ENCODE assay signal across 20 cellular contexts in the genomic region with DNA sequence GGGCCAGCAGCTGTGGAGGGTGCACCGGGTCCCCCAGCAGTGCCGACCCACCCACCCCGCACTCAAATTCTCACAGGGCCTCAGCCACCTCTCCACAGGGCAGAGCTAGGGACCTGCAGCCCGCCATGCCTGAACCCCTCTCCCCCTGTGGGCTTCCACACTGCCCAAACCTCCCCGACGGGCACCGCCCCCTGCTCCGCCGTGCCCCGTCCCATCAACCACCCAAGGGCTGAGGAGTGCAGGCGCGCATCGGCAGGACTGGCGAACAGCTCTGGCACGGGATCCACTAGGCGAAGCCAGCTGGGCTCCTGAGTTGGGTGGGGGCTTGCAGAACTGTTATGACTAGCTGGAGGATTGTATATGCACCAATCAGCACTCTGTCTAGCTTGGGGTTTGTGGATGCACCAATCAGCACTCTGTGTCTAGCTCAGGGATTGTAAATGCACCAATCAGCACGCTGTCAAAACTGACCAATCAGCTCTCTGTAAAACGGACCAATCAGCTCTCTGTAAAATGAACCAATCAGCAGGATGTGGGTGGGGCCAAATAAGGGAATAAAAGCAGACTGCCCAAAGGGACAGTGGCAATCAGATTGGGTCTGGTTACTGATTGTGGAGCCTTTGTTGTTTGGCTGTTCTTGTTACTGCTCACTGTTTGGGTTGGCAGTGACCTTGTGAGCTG.
"Had no signal": no experiment of that assay in that cellular context is flagged by ENCODE, and none has a peak within 500 bp of the region (broad histone marks: within the 10 kb centered on the region; RNA-seq: fewer than 3 reads in every experiment).

No MANE protein-coding gene starts in this region.

- H3K4me3 ChIP-seq: dorsolateral prefrontal cortex, hepatocyte, lung, prostate gland, right lobe of liver, thoracic aorta had no signal

- H3K4me1 Mint-ChIP-seq: nephron had no signal

- H3K4me1 ChIP-seq: parathyroid adenoma, prostate gland, right lobe of liver had no signal

- H3K9ac ChIP-seq: parathyroid adenoma had no signal

- H3K4me3 Mint-ChIP-seq: nephron; stimulated activated naive B cell treated with anti-CD40 and anti-IgM and Interleukin-4, amounts not matched to agents 10 μg/mL and 1 μg/mL and 100 μg/mL, for 72 hours; stimulated activated naive CD8-positive, alpha-beta T cell treated with anti-CD3 and anti-CD28 coated beads, Interleukin-15, amount 100 ng/mL, for 72 hours had no signal

- H3K27ac Mint-ChIP-seq: nephron; stimulated activated naive B cell treated with anti-CD40 and anti-IgM and Interleukin-4, amounts not matched to agents 10 μg/mL and 1 μg/mL and 100 μg/mL, for 72 hours had no signal

- FAIRE-seq: urothelium cell line had no signal

- H3K27ac ChIP-seq: dorsolateral prefrontal cortex, hepatocyte, parathyroid adenoma, prostate gland, right lobe of liver, thoracic aorta had no signal

- DNase-seq: cortex of kidney; dorsolateral prefrontal cortex; effector CD8-positive, alpha-beta T cell; foreskin melanocyte; left colon; left ventricle myocardium superior; mesenchymal stem cell; midbrain; stimulated activated CD4-positive, alpha-beta T cell treated with anti-CD3 and anti-CD28 coated beads, Interleukin-4, amount 100 ng/mL, for 1 hour; stimulated activated naive B cell treated with anti-CD40 and anti-IgM and Interleukin-4, amounts not matched to agents 10 μg/mL and 1 μg/mL and 100 μg/mL, for 72 hours; stimulated activated naive CD8-positive, alpha-beta T cell treated with anti-CD3 and anti-CD28 coated beads, Interleukin-15, amount 100 ng/mL, for 72 hours; trophoblast cell had no signal

- H3K36me3 ChIP-seq: prostate gland, right lobe of liver, thoracic aorta had no signal

- H3K27me3 ChIP-seq: hepatocyte, right lobe of liver had no signal

- H3K9me3 ChIP-seq: prostate gland, right lobe of liver, thoracic aorta had no signal

- H3K27me3 Mint-ChIP-seq: stimulated activated naive B cell treated with anti-CD40 and anti-IgM and Interleukin-4, amounts not matched to agents 10 μg/mL and 1 μg/mL and 100 μg/mL, for 72 hours; stimulated activated naive CD8-positive, alpha-beta T cell treated with anti-CD3 and anti-CD28 coated beads, Interleukin-15, amount 100 ng/mL, for 72 hours had no signal
